In the genomic region with DNA sequence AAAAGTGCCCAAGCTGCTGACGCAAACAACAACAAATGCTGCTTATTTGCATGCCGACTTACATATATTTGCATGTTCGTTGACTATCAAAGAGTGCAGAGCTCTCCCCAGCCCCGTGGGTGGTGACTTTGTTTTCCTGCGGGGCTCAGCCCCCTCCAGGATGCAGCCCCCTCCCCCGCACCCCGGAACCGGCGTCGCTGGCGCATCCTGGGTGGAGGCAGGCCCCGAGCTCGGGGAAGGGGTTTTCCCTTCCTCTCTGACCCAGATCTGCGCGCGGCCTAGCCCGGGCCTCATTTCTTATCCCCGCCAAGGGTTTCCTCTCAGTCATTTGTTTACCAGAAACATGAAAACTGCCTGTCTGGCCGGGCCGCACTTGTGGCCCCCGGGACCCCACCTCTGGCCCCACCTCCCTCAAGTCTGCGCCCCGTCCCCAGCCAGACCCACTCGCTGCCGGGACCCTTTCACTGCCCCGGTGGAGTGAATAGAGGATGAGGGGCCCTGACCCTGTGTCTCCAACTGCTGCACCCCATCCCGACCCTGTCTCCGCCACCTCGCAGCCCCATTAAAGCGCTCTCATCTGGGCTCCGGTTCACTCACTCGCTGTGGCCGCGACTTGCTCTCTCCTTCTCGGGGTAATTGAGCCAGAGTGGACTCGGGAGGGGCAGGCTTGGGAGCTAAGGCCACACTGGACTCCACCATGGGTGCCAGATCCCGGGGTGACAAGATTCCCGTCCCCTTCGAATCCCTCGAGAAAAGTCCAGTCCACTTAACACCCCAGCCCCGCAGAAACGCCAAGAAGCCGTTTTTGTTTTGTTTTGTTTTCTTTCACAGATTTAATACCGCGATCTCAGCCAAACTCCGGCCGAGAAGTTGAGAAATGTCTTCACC, we compare ENCODE assay signal across 2 cellular contexts.
TF ChIP-seq lines count a peak whose summit lies in the region.

No MANE protein-coding gene starts in this region.

TF ChIP-seq in GM12891, 5 proteins besides CTCF, POLR2A, EP300 and RAD21:
- TF ChIP-seq SPI1 (IDR thresholded peaks at IDR 0.05; ENCODE audit: low read depth, low read length) (no peak), POU2F2 (IDR thresholded peaks at IDR 0.05; ENCODE audit: low read depth, low read length) (peak; percentile 91; the same call in 1 of the 2 replicates)

TF ChIP-seq in H1, 55 proteins besides CTCF, POLR2A, EP300 and RAD21:
- TF ChIP-seq EGR1 (IDR thresholded peaks at IDR 0.05; ENCODE audit: borderline replicate concordance, low read depth, low read length) (0 out of 2 replicates have a peak, but pooled peaks have one; percentile 10), TAF7 (optimal IDR thresholded peaks at IDR 0.05; ENCODE audit: borderline replicate concordance, low read depth, low read length) (no peak), SIN3A (conservative IDR thresholded peaks at IDR 0.05 in 1 of 2, IDR thresholded peaks at IDR 0.05 in 1 of 2; ENCODE audit: low read depth in 1 of 2, low read length in 2 of 2) (no peak), CEBPB (IDR thresholded peaks at IDR 0.05; ENCODE audit: low read depth, low read length) (no peak), SUZ12 (IDR thresholded peaks at IDR 0.05; ENCODE audit: low read length) (no peak)
- TF ChIP-seq, protein P1, sequence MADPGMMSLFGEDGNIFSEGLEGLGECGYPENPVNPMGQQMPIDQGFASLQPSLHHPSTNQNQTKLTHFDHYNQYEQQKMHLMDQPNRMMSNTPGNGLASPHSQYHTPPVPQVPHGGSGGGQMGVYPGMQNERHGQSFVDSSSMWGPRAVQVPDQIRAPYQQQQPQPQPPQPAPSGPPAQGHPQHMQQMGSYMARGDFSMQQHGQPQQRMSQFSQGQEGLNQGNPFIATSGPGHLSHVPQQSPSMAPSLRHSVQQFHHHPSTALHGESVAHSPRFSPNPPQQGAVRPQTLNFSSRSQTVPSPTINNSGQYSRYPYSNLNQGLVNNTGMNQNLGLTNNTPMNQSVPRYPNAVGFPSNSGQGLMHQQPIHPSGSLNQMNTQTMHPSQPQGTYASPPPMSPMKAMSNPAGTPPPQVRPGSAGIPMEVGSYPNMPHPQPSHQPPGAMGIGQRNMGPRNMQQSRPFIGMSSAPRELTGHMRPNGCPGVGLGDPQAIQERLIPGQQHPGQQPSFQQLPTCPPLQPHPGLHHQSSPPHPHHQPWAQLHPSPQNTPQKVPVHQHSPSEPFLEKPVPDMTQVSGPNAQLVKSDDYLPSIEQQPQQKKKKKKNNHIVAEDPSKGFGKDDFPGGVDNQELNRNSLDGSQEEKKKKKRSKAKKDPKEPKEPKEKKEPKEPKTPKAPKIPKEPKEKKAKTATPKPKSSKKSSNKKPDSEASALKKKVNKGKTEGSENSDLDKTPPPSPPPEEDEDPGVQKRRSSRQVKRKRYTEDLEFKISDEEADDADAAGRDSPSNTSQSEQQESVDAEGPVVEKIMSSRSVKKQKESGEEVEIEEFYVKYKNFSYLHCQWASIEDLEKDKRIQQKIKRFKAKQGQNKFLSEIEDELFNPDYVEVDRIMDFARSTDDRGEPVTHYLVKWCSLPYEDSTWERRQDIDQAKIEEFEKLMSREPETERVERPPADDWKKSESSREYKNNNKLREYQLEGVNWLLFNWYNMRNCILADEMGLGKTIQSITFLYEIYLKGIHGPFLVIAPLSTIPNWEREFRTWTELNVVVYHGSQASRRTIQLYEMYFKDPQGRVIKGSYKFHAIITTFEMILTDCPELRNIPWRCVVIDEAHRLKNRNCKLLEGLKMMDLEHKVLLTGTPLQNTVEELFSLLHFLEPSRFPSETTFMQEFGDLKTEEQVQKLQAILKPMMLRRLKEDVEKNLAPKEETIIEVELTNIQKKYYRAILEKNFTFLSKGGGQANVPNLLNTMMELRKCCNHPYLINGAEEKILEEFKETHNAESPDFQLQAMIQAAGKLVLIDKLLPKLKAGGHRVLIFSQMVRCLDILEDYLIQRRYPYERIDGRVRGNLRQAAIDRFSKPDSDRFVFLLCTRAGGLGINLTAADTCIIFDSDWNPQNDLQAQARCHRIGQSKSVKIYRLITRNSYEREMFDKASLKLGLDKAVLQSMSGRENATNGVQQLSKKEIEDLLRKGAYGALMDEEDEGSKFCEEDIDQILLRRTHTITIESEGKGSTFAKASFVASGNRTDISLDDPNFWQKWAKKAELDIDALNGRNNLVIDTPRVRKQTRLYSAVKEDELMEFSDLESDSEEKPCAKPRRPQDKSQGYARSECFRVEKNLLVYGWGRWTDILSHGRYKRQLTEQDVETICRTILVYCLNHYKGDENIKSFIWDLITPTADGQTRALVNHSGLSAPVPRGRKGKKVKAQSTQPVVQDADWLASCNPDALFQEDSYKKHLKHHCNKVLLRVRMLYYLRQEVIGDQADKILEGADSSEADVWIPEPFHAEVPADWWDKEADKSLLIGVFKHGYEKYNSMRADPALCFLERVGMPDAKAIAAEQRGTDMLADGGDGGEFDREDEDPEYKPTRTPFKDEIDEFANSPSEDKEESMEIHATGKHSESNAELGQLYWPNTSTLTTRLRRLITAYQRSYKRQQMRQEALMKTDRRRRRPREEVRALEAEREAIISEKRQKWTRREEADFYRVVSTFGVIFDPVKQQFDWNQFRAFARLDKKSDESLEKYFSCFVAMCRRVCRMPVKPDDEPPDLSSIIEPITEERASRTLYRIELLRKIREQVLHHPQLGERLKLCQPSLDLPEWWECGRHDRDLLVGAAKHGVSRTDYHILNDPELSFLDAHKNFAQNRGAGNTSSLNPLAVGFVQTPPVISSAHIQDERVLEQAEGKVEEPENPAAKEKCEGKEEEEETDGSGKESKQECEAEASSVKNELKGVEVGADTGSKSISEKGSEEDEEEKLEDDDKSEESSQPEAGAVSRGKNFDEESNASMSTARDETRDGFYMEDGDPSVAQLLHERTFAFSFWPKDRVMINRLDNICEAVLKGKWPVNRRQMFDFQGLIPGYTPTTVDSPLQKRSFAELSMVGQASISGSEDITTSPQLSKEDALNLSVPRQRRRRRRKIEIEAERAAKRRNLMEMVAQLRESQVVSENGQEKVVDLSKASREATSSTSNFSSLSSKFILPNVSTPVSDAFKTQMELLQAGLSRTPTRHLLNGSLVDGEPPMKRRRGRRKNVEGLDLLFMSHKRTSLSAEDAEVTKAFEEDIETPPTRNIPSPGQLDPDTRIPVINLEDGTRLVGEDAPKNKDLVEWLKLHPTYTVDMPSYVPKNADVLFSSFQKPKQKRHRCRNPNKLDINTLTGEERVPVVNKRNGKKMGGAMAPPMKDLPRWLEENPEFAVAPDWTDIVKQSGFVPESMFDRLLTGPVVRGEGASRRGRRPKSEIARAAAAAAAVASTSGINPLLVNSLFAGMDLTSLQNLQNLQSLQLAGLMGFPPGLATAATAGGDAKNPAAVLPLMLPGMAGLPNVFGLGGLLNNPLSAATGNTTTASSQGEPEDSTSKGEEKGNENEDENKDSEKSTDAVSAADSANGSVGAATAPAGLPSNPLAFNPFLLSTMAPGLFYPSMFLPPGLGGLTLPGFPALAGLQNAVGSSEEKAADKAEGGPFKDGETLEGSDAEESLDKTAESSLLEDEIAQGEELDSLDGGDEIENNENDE (IDR thresholded peaks at IDR 0.05; ENCODE audit: insufficient replicate concordance, low read length) = no peak
TF ChIP-seq in H1: peak in this region for 1.
